ENCODE assay signal across 3 cellular contexts in genomic region chr20:61634376-61634775, GRCh38.
"Had no signal": no experiment of that assay in that cellular context is flagged by ENCODE, and none has a peak within 500 bp of the region (broad histone marks: within the 10 kb centered on the region; RNA-seq: fewer than 3 reads in every experiment).

No MANE protein-coding gene starts in this region.

- H3K4me3 ChIP-seq: GM12878 had no signal

- DNase-seq: GDM1, GF-D8 had no signal

- ATAC-seq: GM12878 had no signal
